Comparison of ENCODE assay signal across 21 cellular contexts in the genomic region with DNA sequence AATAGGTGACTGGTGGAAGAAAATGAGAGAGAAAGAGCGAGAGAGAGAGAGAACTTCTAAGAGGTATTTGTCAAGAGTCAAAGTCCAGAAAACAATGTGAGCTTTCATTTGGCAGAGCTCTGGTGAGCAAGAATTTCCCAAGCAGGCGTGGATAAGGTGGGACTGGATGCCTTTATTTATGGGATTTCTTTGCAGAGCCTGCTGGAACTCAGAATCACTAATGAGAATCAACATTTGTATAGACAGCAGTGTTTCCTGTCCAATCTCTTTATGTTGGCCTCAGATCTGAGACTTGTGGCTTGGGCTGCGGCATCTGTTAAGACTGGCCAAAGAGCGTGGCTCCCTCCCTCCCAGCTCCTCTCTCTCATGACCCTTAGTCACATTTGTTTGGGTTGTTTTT.
DNase-seq lines count a peak whose midpoint lies in the region; ATAC-seq, FAIRE-seq and TF ChIP-seq lines count a peak whose summit lies in the region.
"Had no signal": no experiment of that assay in that cellular context is flagged by ENCODE, and none has a peak within 500 bp of the region (broad histone marks: within the 10 kb centered on the region; RNA-seq: fewer than 3 reads in every experiment).

No MANE protein-coding gene starts in this region.

- H3K9ac ChIP-seq in GM23248 (no peak overlapping the region), astrocyte (ENCODE audit: low read length) (no peak overlapping the region)

- H3K9me3 ChIP-seq in GM23248 (ENCODE audit: low read depth) (no peaks in the 10 kb centered on the region), astrocyte (ENCODE audit: insufficient read depth, low read depth, low read length) (no peaks in the 10 kb centered on the region)
- H3K9me3 ChIP-seq: colonic mucosa had no signal

- intact Hi-C loops in MCF 10A (cut with micrococcal nuclease): no loop called here

- no peak overlapping the region for H3K27ac ChIP-seq in GM23248
- no peak overlapping the region for H3K27ac ChIP-seq in astrocyte (ENCODE audit: low read depth, low read length)
- H3K27ac ChIP-seq: colonic mucosa, WERI-Rb-1 had no signal

- no peak overlapping the region for H3K4me2 ChIP-seq in GM23248 (ENCODE audit: unreplicated experiment)
- no peak overlapping the region for H3K4me2 ChIP-seq in astrocyte (ENCODE audit: low read length)

- H4K20me1 ChIP-seq in GM23248 (ENCODE audit: insufficient read depth): no peaks in the 10 kb centered on the region
- H4K20me1 ChIP-seq in astrocyte (ENCODE audit: insufficient read depth, low read length): no peaks in the 10 kb centered on the region

- TF ChIP-seq CTCF in astrocyte (IDR thresholded peaks at IDR 0.05; ENCODE audit: insufficient read depth, low read depth, low read length): no peak
- no peak for TF ChIP-seq CTCF in kidney epithelial cell (IDR thresholded peaks at IDR 0.05; ENCODE audit: insufficient read depth, low read length, poor library complexity, severe bottlenecking)
- TF ChIP-seq CTCF in retinal pigment epithelial cell (conservative IDR thresholded peaks at IDR 0.05; ENCODE audit: low read depth, low read length): no peak
- TF ChIP-seq CTCF in MCF 10A (IDR thresholded peaks at IDR 0.05; ENCODE audit: unreplicated experiment): no peak

- FAIRE-seq in astrocyte (lab: Jason Lieb, UNC): no peak
- FAIRE-seq: RCC 7860 had no signal

- H3K9me3 Mint-ChIP-seq in astrocyte (ENCODE audit: unreplicated experiment): no peaks in the 10 kb centered on the region
- no peaks in the 10 kb centered on the region for H3K9me3 Mint-ChIP-seq in MCF 10A (ENCODE audit: unreplicated experiment)
- H3K9me3 Mint-ChIP-seq: activated T-helper 1 cell treated with anti-CD3 and anti-CD28 coated beads, Interleukin-12 subunit alpha, Interleukin-12 subunit beta, Interleukin-2, Interleukin-4 antibody, amounts not matched to agents 30 ng/mL and 10 ng/mL and 1 ng/mL, durations not matched to agents 14 hours and 24 hours and 36 hours had no signal

- no peak overlapping the region for H2AFZ ChIP-seq in GM23248
- no peak overlapping the region for H2AFZ ChIP-seq in astrocyte (ENCODE audit: low read depth, low read length)

- BruUV-seq in MCF 10A (replicated peaks; lab: Mats Ljungman, UMichigan): no TSS peak

- H3K27me3 Mint-ChIP-seq in astrocyte (ENCODE audit: low read depth, unreplicated experiment) (no peaks in the 10 kb centered on the region), MCF 10A (ENCODE audit: insufficient read depth, unreplicated experiment) (no peaks in the 10 kb centered on the region)
- H3K27me3 Mint-ChIP-seq: B cell had no signal

- H3K4me1 ChIP-seq in GM23248 (ENCODE audit: insufficient read depth): no peaks in the 10 kb centered on the region
- H3K4me1 ChIP-seq in astrocyte (ENCODE audit: insufficient read depth, low read length): peaks cover 3% of the 10 kb centered on the region
- H3K4me1 ChIP-seq: colonic mucosa had no signal

- in situ Hi-C loops in GM23248 (cut with MboI): no loop called here

- no peaks in the 10 kb centered on the region for H3K27me3 ChIP-seq in GM23248 (replicated peaks; ENCODE audit: insufficient read depth)
- H3K27me3 ChIP-seq in astrocyte (ENCODE audit: insufficient read depth, low read length): no peaks in the 10 kb centered on the region
- no peaks in the 10 kb centered on the region for H3K27me3 ChIP-seq in kidney epithelial cell (ENCODE audit: control insufficient read depth, insufficient read depth, low read length)
- H3K27me3 ChIP-seq: colonic mucosa had no signal

- no peaks in the 10 kb centered on the region for H3F3A ChIP-seq in GM23248 (ENCODE audit: insufficient read depth)

- H3K36me3 Mint-ChIP-seq in astrocyte (ENCODE audit: low read depth, unreplicated experiment) (no peaks in the 10 kb centered on the region), MCF 10A (ENCODE audit: insufficient read depth, unreplicated experiment) (no peaks in the 10 kb centered on the region)
- H3K36me3 Mint-ChIP-seq: naive B cell had no signal

- H3K4me3 Mint-ChIP-seq in astrocyte (ENCODE audit: unreplicated experiment) (no peak overlapping the region), MCF 10A (ENCODE audit: unreplicated experiment) (no peak overlapping the region)
- H3K4me3 Mint-ChIP-seq: activated CD8-positive, alpha-beta T cell treated with anti-CD3 and anti-CD28 coated beads, Interleukin-2, amount 10 ng/mL, durations not matched to agents 7 days and 5 days; activated T-helper 1 cell treated with anti-CD3 and anti-CD28 coated beads, Interleukin-12 subunit alpha, Interleukin-12 subunit beta, Interleukin-2, Interleukin-4 antibody, amounts not matched to agents 30 ng/mL and 10 ng/mL and 1 ng/mL, durations not matched to agents 14 hours and 24 hours and 36 hours; B cell; naive B cell had no signal

- WGBS in GM23248 (ENCODE audit: low coverage in 1 of 2, low lambda C conversion rate in 2 of 2, missing lambda C conversion rate in 2 of 2), 2 experiments: 23 to 30% methylated on average over 3 to 4 of the region's 4 CpGs

- H3K79me2 ChIP-seq in GM23248 (ENCODE audit: insufficient read depth): no peaks in the 10 kb centered on the region
- H3K79me2 ChIP-seq in astrocyte (ENCODE audit: insufficient read depth, low read length): no peaks in the 10 kb centered on the region

- POLR2A ChIA-PET in MCF 10A (lab: Yijun Ruan, JAX): interaction anchor here (0.8 kb wide), 1 partner anchor 41 kb away, joined by 3 read pairs; no protein-coding TSS in a partner anchor

- no peaks in the 10 kb centered on the region for H3K9me2 ChIP-seq in GM23248 (ENCODE audit: insufficient read depth)

- no peak for ATAC-seq in GM21576 (IDR thresholded peaks at IDR 0.05; ENCODE audit: unreplicated experiment)
- ATAC-seq in HG03565 (IDR thresholded peaks at IDR 0.05; ENCODE audit: unreplicated experiment): no peak
- ATAC-seq in GM18858 (IDR thresholded peaks at IDR 0.05; ENCODE audit: unreplicated experiment): no peak
- ATAC-seq: activated CD8-positive, alpha-beta T cell treated with anti-CD3 and anti-CD28 coated beads, Interleukin-2, amount 10 ng/mL, durations not matched to agents 7 days and 5 days; left ventricle myocardium superior had no signal

- no peak overlapping the region for H3K4me3 ChIP-seq in GM23248
- H3K4me3 ChIP-seq in astrocyte (ENCODE audit: insufficient read depth, low read depth, low read length): no peak overlapping the region
- H3K4me3 ChIP-seq in kidney epithelial cell (ENCODE audit: low read depth, low read length): no peak overlapping the region
- H3K4me3 ChIP-seq in retinal pigment epithelial cell (ENCODE audit: low read length): no peak overlapping the region
- H3K4me3 ChIP-seq: colonic mucosa had no signal

- H3K4me1 Mint-ChIP-seq in astrocyte (ENCODE audit: low read depth, unreplicated experiment) (peaks cover 6% of the 10 kb centered on the region), MCF 10A (ENCODE audit: insufficient read depth, unreplicated experiment) (no peaks in the 10 kb centered on the region)
- H3K4me1 Mint-ChIP-seq: B cell, naive B cell had no signal

- CTCF ChIA-PET in MCF 10A (lab: Yijun Ruan, JAX): interaction anchor here (0.7 kb wide), 1 partner anchor 621 kb away, joined by 3 read pairs; no protein-coding TSS in a partner anchor

- DNase-seq in GM23248 (peak; percentile 11), astrocyte (ENCODE audit: low read depth) (peak; percentile 68), kidney epithelial cell (ENCODE audit: low read depth) (peak; percentile 5), retinal pigment epithelial cell (ENCODE audit: low read depth) (peak; percentile 47), MCF 10A (ENCODE audit: unreplicated experiment) (no peak)
- DNase-seq: activated CD8-positive, alpha-beta T cell treated with anti-CD3 and anti-CD28 coated beads, Interleukin-2, amount 10 ng/mL, durations not matched to agents 7 days and 5 days; amniotic stem cell; colonic mucosa; DMS53; left ventricle myocardium superior; naive B cell; NCI-H526; stimulated activated CD4-positive, alpha-beta T cell treated with anti-CD3 and anti-CD28 coated beads, Interleukin-1b, Interleukin-23, amount 100 ng/mL, for 48 hours; substantia nigra; WERI-Rb-1 had no signal

- H3K27ac Mint-ChIP-seq in astrocyte (ENCODE audit: unreplicated experiment) (no peak overlapping the region), MCF 10A (ENCODE audit: low read depth, unreplicated experiment) (no peak overlapping the region)
- H3K27ac Mint-ChIP-seq: activated CD8-positive, alpha-beta T cell treated with anti-CD3 and anti-CD28 coated beads, Interleukin-2, amount 10 ng/mL, durations not matched to agents 7 days and 5 days; activated T-helper 1 cell treated with anti-CD3 and anti-CD28 coated beads, Interleukin-12 subunit alpha, Interleukin-12 subunit beta, Interleukin-2, Interleukin-4 antibody, amounts not matched to agents 30 ng/mL and 10 ng/mL and 1 ng/mL, durations not matched to agents 14 hours and 24 hours and 36 hours; B cell; naive B cell had no signal

- H3K36me3 ChIP-seq in GM23248 (ENCODE audit: low read depth) (no peaks in the 10 kb centered on the region), astrocyte (ENCODE audit: insufficient read depth, low read length) (no peaks in the 10 kb centered on the region), kidney epithelial cell (ENCODE audit: control insufficient read depth, insufficient read depth, low read length) (no peaks in the 10 kb centered on the region)
- H3K36me3 ChIP-seq: colonic mucosa, WERI-Rb-1 had no signal
